ENCODE assay signal across 8 cellular contexts in the genomic region with DNA sequence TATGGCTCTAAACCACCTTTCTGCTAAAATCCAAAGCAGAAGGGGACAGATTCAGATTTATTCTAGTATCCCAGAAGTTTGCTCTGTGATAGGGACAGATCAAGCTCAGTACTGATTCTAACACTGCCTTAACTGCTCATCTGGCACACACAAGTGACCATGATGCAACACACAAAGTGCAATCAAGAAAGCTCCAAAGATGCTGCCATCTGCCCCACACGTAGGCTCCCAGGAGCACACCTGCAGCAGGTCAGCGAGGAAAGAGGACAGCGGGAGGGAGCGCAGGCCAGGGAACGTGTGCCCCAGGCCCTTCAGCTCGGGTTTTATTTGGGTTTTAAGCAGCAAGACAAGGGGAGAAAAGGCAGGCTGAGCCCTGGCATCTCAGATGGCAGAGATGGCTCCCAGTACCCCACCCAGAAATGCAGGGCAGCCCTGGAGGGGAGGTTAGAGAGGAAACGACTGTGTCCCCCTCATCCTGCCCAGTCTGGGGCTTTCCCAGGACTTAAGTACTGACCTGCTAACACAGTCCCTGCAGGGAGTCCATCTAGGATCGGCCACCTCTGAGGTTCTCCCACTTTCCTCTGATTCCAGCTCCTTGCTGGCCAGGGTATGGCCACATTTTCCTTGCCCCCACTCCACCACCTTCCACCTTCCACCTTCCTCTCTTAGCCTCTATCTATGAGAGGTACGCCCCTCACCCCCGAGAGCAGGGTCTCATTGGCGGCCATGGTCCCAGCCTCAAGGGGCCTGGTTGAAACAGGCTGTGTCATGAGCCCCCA. TPM values are rescaled to one million over a fixed set of nuclear protein-coding genes. Genes with fewer than 3 reads are reported as not detected.
DNase-seq lines count a peak whose midpoint lies in the region; ATAC-seq and TF ChIP-seq lines count a peak whose summit lies in the region.

No MANE protein-coding gene starts in this region.

- peak overlapping the region; percentile 91 for H3K4me3 ChIP-seq in AG04449 (ENCODE audit: low read depth, low read length)
- peak overlapping the region; percentile 93 for H3K4me3 ChIP-seq in brain microvascular endothelial cell (ENCODE audit: low read depth, low read length)
- H3K4me3 ChIP-seq in mesodermal cell (ENCODE audit: extremely low read depth, insufficient read depth, low read length, poor library complexity, severe bottlenecking): peak overlapping the region; percentile 97

- DNase-seq in AG04449 (ENCODE audit: low read depth, low spot score): no peak
- no peak for DNase-seq in HFFc6
- DNase-seq in brain microvascular endothelial cell: no peak
- DNase-seq in Kasumi-1 (lab: John Stamatoyannopoulos, UW): no peak
- DNase-seq in stimulated activated naive CD4-positive, alpha-beta T cell treated with Interleukin-2 at 50 U/mL for 16 hours (lab: John Stamatoyannopoulos, UW): no peak

- no peaks in the 10 kb centered on the region for H3K9me3 ChIP-seq in mesodermal cell (ENCODE audit: control insufficient read depth, low read length)

- H3K27ac Mint-ChIP-seq in HFFc6: peak overlapping the region; percentile 84

- ATAC-seq in GM18909 (IDR thresholded peaks at IDR 0.05; ENCODE audit: poor library complexity, unreplicated experiment) (no peak), GM18502 (IDR thresholded peaks at IDR 0.05; ENCODE audit: poor library complexity, unreplicated experiment) (no peak)

- H3K4me1 ChIP-seq in mesodermal cell (ENCODE audit: control insufficient read depth, insufficient read depth, low read length, poor library complexity, severe bottlenecking): peaks cover 16% of the 10 kb centered on the region

- 0 out of 2 replicates have a peak, but pooled peaks cover 12% of the 10 kb centered on the region for H3K36me3 Mint-ChIP-seq in HFFc6 (ENCODE audit: low read depth)

- H3K27me3 Mint-ChIP-seq in HFFc6 (ENCODE audit: insufficient read depth): no peaks in the 10 kb centered on the region

- in situ Hi-C loops in brain microvascular endothelial cell (cut with HindIII; ENCODE audit: low pct_ligation_motif_present, low sequenced_read_pairs): no loop called here

- peaks cover 32% of the 10 kb centered on the region for H3K4me1 Mint-ChIP-seq in HFFc6 (ENCODE audit: low read depth)

- H3K27me3 ChIP-seq in brain microvascular endothelial cell (replicated peaks): no peaks in the 10 kb centered on the region

- CTCF ChIA-PET in AG04449 (lab: Yijun Ruan, JAX): interaction anchor here (0.7 to 4.5 kb wide), 6 partner anchors 10 to 1110 kb away, joined by 3 to 37 read pairs (median 4); no protein-coding TSS in a partner anchor

- 12 to 24% methylated on average over 7 to 11 of the region's 11 CpGs for WGBS in mesodermal cell (ENCODE audit: insufficient coverage in 2 of 2), 2 experiments

- H3K4me3 Mint-ChIP-seq in HFFc6: peak overlapping the region; percentile 94

- H3K36me3 ChIP-seq in brain microvascular endothelial cell (replicated peaks): peaks cover 10% of the 10 kb centered on the region
- H3K36me3 ChIP-seq in mesodermal cell (ENCODE audit: control insufficient read depth, insufficient read depth, low read length): peaks cover 43% of the 10 kb centered on the region

- POLR2A ChIA-PET in AG04449 (lab: Yijun Ruan, JAX): interaction anchor here (0.7 to 1.1 kb wide), 2 partner anchors 35 to 240 kb away, joined by 3 to 4 read pairs; a partner anchor contains a TSS

- no peak for TF ChIP-seq CTCF in AG04449 (IDR thresholded peaks at IDR 0.05; ENCODE audit: insufficient read depth, low read length, missing control alignments)
- TF ChIP-seq CTCF in HFFc6 (IDR thresholded peaks at IDR 0.05): no peak
- TF ChIP-seq CTCF in brain microvascular endothelial cell (IDR thresholded peaks at IDR 0.05; ENCODE audit: low read depth, low read length, missing control alignments): no peak

- H3K27ac ChIP-seq in brain microvascular endothelial cell (no peak overlapping the region), mesodermal cell (ENCODE audit: low read depth, low read length, severe bottlenecking) (no peak overlapping the region)

- H3K9me3 Mint-ChIP-seq in HFFc6: no peaks in the 10 kb centered on the region

RNA-seq across cellular contexts. Expression of a gene that starts 1.2 kb away (rescaled TPM):
- 10 to 100 TPM; 19.0 to 26.0 (median 21.8) TPM for total RNA-seq in HFFc6 (2021; fragmentation: NEBNext Ultra II Directional; extraction: Animal tissue kit (Norgen Biotek cat#: 25700))
- 19.8 TPM for polyA plus RNA-seq in mesodermal cell (2013, experiment 1 of 2)
- polyA plus RNA-seq in mesodermal cell (2013, experiment 2 of 2): 16.2 TPM

RNA-seq across cellular contexts. Expression of a gene that starts 11.3 kb away (rescaled TPM):
- total RNA-seq in HFFc6 (2021; fragmentation: NEBNext Ultra II Directional; extraction: Animal tissue kit (Norgen Biotek cat#: 25700)): under 1 TPM in 3 of 6 experiments, not detected in 3; 0.23 to 0.36 (median 0.30) TPM
- 3.3 TPM for polyA plus RNA-seq in mesodermal cell (2013, experiment 1 of 2)
- 3.7 TPM for polyA plus RNA-seq in mesodermal cell (2013, experiment 2 of 2)
